Comparison of ENCODE assay signal across 1 cellular context in genomic region chr17:79861371-79862216, GRCh38.
TF ChIP-seq lines count a peak whose summit lies in the region.

No MANE protein-coding gene starts in this region.

TF ChIP-seq in GM23338, 12 proteins besides CTCF, POLR2A, EP300 and RAD21:
- TF ChIP-seq, protein P1, sequence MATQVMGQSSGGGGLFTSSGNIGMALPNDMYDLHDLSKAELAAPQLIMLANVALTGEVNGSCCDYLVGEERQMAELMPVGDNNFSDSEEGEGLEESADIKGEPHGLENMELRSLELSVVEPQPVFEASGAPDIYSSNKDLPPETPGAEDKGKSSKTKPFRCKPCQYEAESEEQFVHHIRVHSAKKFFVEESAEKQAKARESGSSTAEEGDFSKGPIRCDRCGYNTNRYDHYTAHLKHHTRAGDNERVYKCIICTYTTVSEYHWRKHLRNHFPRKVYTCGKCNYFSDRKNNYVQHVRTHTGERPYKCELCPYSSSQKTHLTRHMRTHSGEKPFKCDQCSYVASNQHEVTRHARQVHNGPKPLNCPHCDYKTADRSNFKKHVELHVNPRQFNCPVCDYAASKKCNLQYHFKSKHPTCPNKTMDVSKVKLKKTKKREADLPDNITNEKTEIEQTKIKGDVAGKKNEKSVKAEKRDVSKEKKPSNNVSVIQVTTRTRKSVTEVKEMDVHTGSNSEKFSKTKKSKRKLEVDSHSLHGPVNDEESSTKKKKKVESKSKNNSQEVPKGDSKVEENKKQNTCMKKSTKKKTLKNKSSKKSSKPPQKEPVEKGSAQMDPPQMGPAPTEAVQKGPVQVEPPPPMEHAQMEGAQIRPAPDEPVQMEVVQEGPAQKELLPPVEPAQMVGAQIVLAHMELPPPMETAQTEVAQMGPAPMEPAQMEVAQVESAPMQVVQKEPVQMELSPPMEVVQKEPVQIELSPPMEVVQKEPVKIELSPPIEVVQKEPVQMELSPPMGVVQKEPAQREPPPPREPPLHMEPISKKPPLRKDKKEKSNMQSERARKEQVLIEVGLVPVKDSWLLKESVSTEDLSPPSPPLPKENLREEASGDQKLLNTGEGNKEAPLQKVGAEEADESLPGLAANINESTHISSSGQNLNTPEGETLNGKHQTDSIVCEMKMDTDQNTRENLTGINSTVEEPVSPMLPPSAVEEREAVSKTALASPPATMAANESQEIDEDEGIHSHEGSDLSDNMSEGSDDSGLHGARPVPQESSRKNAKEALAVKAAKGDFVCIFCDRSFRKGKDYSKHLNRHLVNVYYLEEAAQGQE (IDR thresholded peaks at IDR 0.05; ENCODE audit: unreplicated experiment) = no peak
- TF ChIP-seq ZNF462 (CRISPR knock-in tag; IDR thresholded peaks at IDR 0.05) (no peak), ZNF114 (CRISPR knock-in tag; IDR thresholded peaks at IDR 0.05) (no peak), CREB1 (CRISPR knock-in tag; IDR thresholded peaks at IDR 0.05; ENCODE audit: low read depth) (no peak), STAT1 (IDR thresholded peaks at IDR 0.05; ENCODE audit: unreplicated experiment) (no peak), EZH2phosphoT487 (IDR thresholded peaks at IDR 0.05; ENCODE audit: unreplicated experiment) (no peak), JUNB (IDR thresholded peaks at IDR 0.05; ENCODE audit: unreplicated experiment) (no peak), ZNF331 (CRISPR knock-in tag; IDR thresholded peaks at IDR 0.05; ENCODE audit: low read depth) (no peak)
- TF ChIP-seq, protein P2, sequence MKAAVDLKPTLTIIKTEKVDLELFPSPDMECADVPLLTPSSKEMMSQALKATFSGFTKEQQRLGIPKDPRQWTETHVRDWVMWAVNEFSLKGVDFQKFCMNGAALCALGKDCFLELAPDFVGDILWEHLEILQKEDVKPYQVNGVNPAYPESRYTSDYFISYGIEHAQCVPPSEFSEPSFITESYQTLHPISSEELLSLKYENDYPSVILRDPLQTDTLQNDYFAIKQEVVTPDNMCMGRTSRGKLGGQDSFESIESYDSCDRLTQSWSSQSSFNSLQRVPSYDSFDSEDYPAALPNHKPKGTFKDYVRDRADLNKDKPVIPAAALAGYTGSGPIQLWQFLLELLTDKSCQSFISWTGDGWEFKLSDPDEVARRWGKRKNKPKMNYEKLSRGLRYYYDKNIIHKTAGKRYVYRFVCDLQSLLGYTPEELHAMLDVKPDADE (IDR thresholded peaks at IDR 0.05) = no peak
TF ChIP-seq in GM23338: peak in this region for 0.
